ENCODE assay signal across 18 cellular contexts in genomic region chr16:2447920-2448583, GRCh38. TPM values are rescaled to one million over a fixed set of nuclear protein-coding genes. Genes with fewer than 3 reads are reported as not detected.
DNase-seq lines count a peak whose midpoint lies in the region; ATAC-seq, FAIRE-seq and TF ChIP-seq lines count a peak whose summit lies in the region.
"Had no signal": no experiment of that assay in that cellular context is flagged by ENCODE, and none has a peak within 500 bp of the region (broad histone marks: within the 10 kb centered on the region; RNA-seq: fewer than 3 reads in every experiment).

No MANE protein-coding gene starts in this region.

- H3K9me3 ChIP-seq in K562 (replicated peaks; ENCODE audit: control insufficient read depth, insufficient read depth, low read depth, low read length), result no peaks in the 10 kb centered on the region
- H3K9me3 ChIP-seq: BE2C, SK-N-SH had no signal

- H3K4me3 Mint-ChIP-seq in HFFc6 (no peak overlapping the region), type B pancreatic cell (no peak overlapping the region)
- H3K4me3 Mint-ChIP-seq: CD8-positive, alpha-beta T cell; IgD-negative memory B cell had no signal

- no peak for ATAC-seq in K562
- ATAC-seq in HG02678 (IDR thresholded peaks at IDR 0.05; ENCODE audit: unreplicated experiment), result no peak
- ATAC-seq: CD8-positive, alpha-beta T cell; Right ventricle myocardium inferior had no signal

- POLR2A ChIA-PET in K562 (lab: Yijun Ruan, JAX), result interaction anchor here (0.8 to 1.6 kb wide), 3 partner anchors 8 to 12 kb away, joined by 3 to 5 read pairs (median 3); partner anchors contain the start of gene TEDC2

- H3K4me1 ChIP-seq in K562 (replicated peaks in 1 of 2; ENCODE audit: control insufficient read depth in 2 of 2, insufficient read depth in 2 of 2, low read length in 2 of 2), result peaks cover 0 to 12% of the 10 kb centered on the region in 2 experiments; a peak in 2 of 5 replicates
- H3K4me1 ChIP-seq: BE2C had no signal

- H4K20me1 ChIP-seq in K562 (replicated peaks; ENCODE audit: control insufficient read depth, insufficient read depth, low read length), result no peaks in the 10 kb centered on the region

- H3K27ac Mint-ChIP-seq in HFFc6 (peak overlapping the region; percentile 55), type B pancreatic cell (no peak overlapping the region)
- H3K27ac Mint-ChIP-seq: CD8-positive, alpha-beta T cell; IgD-negative memory B cell had no signal

- H3K9me3 Mint-ChIP-seq in HFFc6, result no peaks in the 10 kb centered on the region
- no peaks in the 10 kb centered on the region for H3K9me3 Mint-ChIP-seq in type B pancreatic cell
- H3K9me3 Mint-ChIP-seq: CD8-positive, alpha-beta T cell had no signal

- peak; percentile 29 for DNase-seq in AG10803 (ENCODE audit: low read depth)
- DNase-seq in HFFc6, result peak; percentile 54
- no peak for DNase-seq in K562 (ENCODE audit: extremely low read depth in 1 of 4, low spot score in 3 of 4)
- peak; percentile 23 for DNase-seq in kidney tubule cell (ENCODE audit: low spot score)
- DNase-seq in stimulated activated CD4-positive, alpha-beta T cell treated with anti-CD3 and anti-CD28 coated beads, Interleukin-1b, Interleukin-23, amount 100 ng/mL, for 48 hours, result no peak
- DNase-seq in type B pancreatic cell (ENCODE audit: extremely low spot score, unreplicated experiment), result no peak
- DNase-seq in SW480 (ENCODE audit: low spot score), result no peak
- DNase-seq: BE2C, DND-41, NCI-H1436, NCI-H2081 treated with DMSO at 0.1 percent for 48 hours, NCI-H524, SK-N-SH had no signal

- intact Hi-C loops in K562 (cut with micrococcal nuclease), result no loop called here

- 86% methylated on average over 11 of the region's 11 CpGs for WGBS in K562 (ENCODE audit: insufficient coverage, low coverage, missing lambda C conversion rate)

- CTCF ChIA-PET in K562 (lab: Yijun Ruan, JAX; ENCODE audit: low intra/inter-chr PET ratio), result no interaction called here

- H3K4me1 Mint-ChIP-seq in HFFc6 (ENCODE audit: low read depth), result peaks cover 9% of the 10 kb centered on the region
- H3K4me1 Mint-ChIP-seq in type B pancreatic cell (ENCODE audit: unreplicated experiment), result no peaks in the 10 kb centered on the region

- H3K27me3 Mint-ChIP-seq in HFFc6 (ENCODE audit: insufficient read depth), result peaks cover 4% of the 10 kb centered on the region; the same call in 1 of the 2 replicates
- H3K27me3 Mint-ChIP-seq in type B pancreatic cell, result no peaks in the 10 kb centered on the region
- H3K27me3 Mint-ChIP-seq: IgD-negative memory B cell had no signal

- H3K4me2 ChIP-seq in K562 (ENCODE audit: insufficient read depth, low read length), result no peak overlapping the region
- H3K4me2 ChIP-seq: SK-N-SH had no signal

- no peak overlapping the region for H2AFZ ChIP-seq in K562 (ENCODE audit: low read depth, low read length)

- H3K36me3 ChIP-seq in K562 (ENCODE audit: control insufficient read depth, insufficient read depth, low read length), result peaks cover 87% of the 10 kb centered on the region; the same call in 2 of the 3 replicates

- no peaks in the 10 kb centered on the region for H3K79me2 ChIP-seq in K562 (ENCODE audit: control insufficient read depth, insufficient read depth, low read length)

- no TSS peak for BruUV-seq in K562 (replicated peaks; lab: Mats Ljungman, UMichigan)

- H3K27me3 ChIP-seq in K562 (ENCODE audit: control insufficient read depth in 2 of 2, insufficient read depth in 2 of 2, low read length in 2 of 2), result no peaks in the 10 kb centered on the region; a peak in 1 of 5 replicates
- H3K27me3 ChIP-seq: BE2C had no signal

- H3K4me3 ChIP-seq in AG10803 (ENCODE audit: low read length), result no peak overlapping the region
- H3K4me3 ChIP-seq in K562, result no peak overlapping the region

- in situ Hi-C loops in K562 (cut with MboI), result no loop called here

- TF ChIP-seq POLR2A in K562 (conservative IDR thresholded peaks at IDR 0.05), result no peak

- TF ChIP-seq CTCF in AG10803 (conservative IDR thresholded peaks at IDR 0.05; ENCODE audit: low read length) (no peak), HFFc6 (IDR thresholded peaks at IDR 0.05) (no peak), K562 (IDR thresholded peaks at IDR 0.05 in 2 of 3, conservative IDR thresholded peaks at IDR 0.05 in 1 of 3; ENCODE audit: insufficient read depth in 2 of 3, low read depth in 1 of 3, low read length in 3 of 3) (no peak), type B pancreatic cell (conservative IDR thresholded peaks at IDR 0.05) (no peak)

- no peak for TF ChIP-seq EP300 in K562 (IDR thresholded peaks at IDR 0.05; ENCODE audit: low read length)

- H3K36me3 Mint-ChIP-seq in HFFc6 (ENCODE audit: low read depth) (peaks cover 17% of the 10 kb centered on the region; the same call in 1 of the 2 replicates), type B pancreatic cell (peaks cover 16% of the 10 kb centered on the region)

- H3K9ac ChIP-seq in K562 (ENCODE audit: insufficient read depth in 1 of 2, low read depth in 2 of 2, low read length in 2 of 2), result no peak overlapping the region
- H3K9ac ChIP-seq: SK-N-SH had no signal

- no peak overlapping the region for H3K27ac ChIP-seq in K562 (ENCODE audit: extremely low read depth, low read depth, low read length)

- FAIRE-seq in K562 (lab: Jason Lieb, UNC), result no peak

- no peak for TF ChIP-seq RAD21 in K562 (CRISPR knock-in tag; conservative IDR thresholded peaks at IDR 0.05 in 1 of 2, IDR thresholded peaks at IDR 0.05 in 1 of 2)

- no peaks in the 10 kb centered on the region for H3K9me1 ChIP-seq in K562 (ENCODE audit: control insufficient read depth, insufficient read depth, low read length)

RNA-seq across cellular contexts. Expression of gene TEDC2, which starts 11.9 kb away (rescaled TPM):
- 1 to 10 TPM; 3.6 to 8.3 (median 8.0) TPM for total RNA-seq in HFFc6 (2021; fragmentation: NEBNext Ultra II Directional; extraction: Animal tissue kit (Norgen Biotek cat#: 25700))
- total RNA-seq in K562 (2011; cell fraction: chromatin; rRNA removed; ENCODE audit: low replicate concordance), result 28.4 and 114 TPM in 2 replicates
- 102 and 124 TPM in 2 replicates for total RNA-seq in K562 (2011; cell fraction: nucleolus; rRNA removed)
- 40.8 and 51.4 TPM in 2 replicates for total RNA-seq in K562 (2011; cell fraction: nucleoplasm; rRNA removed)
- total RNA-seq in K562 (2014; rRNA removed), result 50.2 and 66.0 TPM in 2 replicates
- 6.4 and 11.6 TPM in 2 replicates for total RNA-seq in K562 (2014; rRNA removed; fragmentation: Illumina TruSeq; extraction: Trizol)
- total RNA-seq in K562 (2015; rRNA removed; fragmentation: Illumina TruSeq; extraction: Trizol), result 25.8 and 28.4 TPM in 2 replicates
- total RNA-seq in K562 (2021), result 43.0 and 46.1 TPM in 2 replicates
- polyA plus RNA-seq in K562 (2011; rRNA removed), result 11.5 and 19.7 TPM in 2 replicates
- polyA plus RNA-seq in K562 (2011; cell fraction: cytosol; rRNA removed), result 12.4 and 30.6 TPM in 2 replicates
- 115 and 152 TPM in 2 replicates for polyA plus RNA-seq in K562 (2011; cell fraction: nucleus; rRNA removed)
- 25.5 and 36.0 TPM in 2 replicates for polyA plus RNA-seq in K562 (2012)
- polyA plus RNA-seq in K562 (2014; fragmentation: Illumina TruSeq; extraction: Trizol), result 17.6 and 21.1 TPM in 2 replicates
- 1 to 10 TPM in 1 of 2 experiments, under 1 TPM in 1; 0.75 to 2.2 TPM for polyA plus RNA-seq in K562 (2014; fragmentation: Nextera tagmentation; extraction: Ambion mirVana)
- polyA plus RNA-seq in K562 (2014; rRNA removed), result 46.1 and 57.0 TPM in 2 replicates
- polyA minus RNA-seq in K562 (2011; rRNA and poly(A)+ RNA removed), result 3.6 and 6.3 TPM in 2 replicates
- polyA minus RNA-seq in K562 (2011; cell fraction: cytosol; rRNA and poly(A)+ RNA removed), result 5.9 and 8.8 TPM in 2 replicates
- polyA minus RNA-seq in K562 (2011; cell fraction: nucleus; rRNA and poly(A)+ RNA removed), result 44.7 and 53.2 TPM in 2 replicates
- 10.5 and 31.6 TPM in 2 replicates for total RNA-seq in type B pancreatic cell (ENCODE audit: low replicate concordance)

RNA-seq across cellular contexts. Expression of gene CCNF, which starts 18.8 kb away (rescaled TPM):
- 10 to 100 TPM; 10.9 to 22.3 (median 19.8) TPM for total RNA-seq in HFFc6 (2021; fragmentation: NEBNext Ultra II Directional; extraction: Animal tissue kit (Norgen Biotek cat#: 25700))
- 85.7 and 196 TPM in 2 replicates for total RNA-seq in K562 (2011; cell fraction: chromatin; rRNA removed; ENCODE audit: low replicate concordance)
- total RNA-seq in K562 (2011; cell fraction: nucleolus; rRNA removed), result 118 and 124 TPM in 2 replicates
- 119 and 147 TPM in 2 replicates for total RNA-seq in K562 (2011; cell fraction: nucleoplasm; rRNA removed)
- total RNA-seq in K562 (2014; rRNA removed) (46.2 and 66.4 TPM in 2 replicates), K562 (2014; rRNA removed; fragmentation: Illumina TruSeq; extraction: Trizol) (26.2 and 29.5 TPM in 2 replicates), K562 (2015; rRNA removed; fragmentation: Illumina TruSeq; extraction: Trizol) (34.2 and 36.9 TPM in 2 replicates), K562 (2021) (62.9 and 70.1 TPM in 2 replicates), type B pancreatic cell (ENCODE audit: low replicate concordance) (15.5 and 36.0 TPM in 2 replicates)
- polyA plus RNA-seq in K562 (2011; rRNA removed) (18.5 and 18.8 TPM in 2 replicates), K562 (2014; fragmentation: Illumina TruSeq; extraction: Trizol) (30.8 and 43.5 TPM in 2 replicates), K562 (2014; fragmentation: Nextera tagmentation; extraction: Ambion mirVana) (1 to 10 TPM; 4.1 to 5.4 TPM), K562 (2014; rRNA removed) (24.6 and 28.5 TPM in 2 replicates)
- polyA plus RNA-seq in K562 (2011; cell fraction: cytosol; rRNA removed), result 23.2 and 35.3 TPM in 2 replicates
- polyA plus RNA-seq in K562 (2011; cell fraction: nucleus; rRNA removed), result 34.8 and 58.2 TPM in 2 replicates
- 35.0 and 35.7 TPM in 2 replicates for polyA plus RNA-seq in K562 (2012)
- 39.0 and 67.5 TPM in 2 replicates for polyA minus RNA-seq in K562 (2011; rRNA and poly(A)+ RNA removed)
- 65.5 and 70.9 TPM in 2 replicates for polyA minus RNA-seq in K562 (2011; cell fraction: cytosol; rRNA and poly(A)+ RNA removed)
- polyA minus RNA-seq in K562 (2011; cell fraction: nucleus; rRNA and poly(A)+ RNA removed), result 35.1 and 42.3 TPM in 2 replicates

RNA-seq across cellular contexts. Expression of gene NTN3, which starts 23.0 kb away (rescaled TPM):
- total RNA-seq in HFFc6 (2021; fragmentation: NEBNext Ultra II Directional; extraction: Animal tissue kit (Norgen Biotek cat#: 25700)), result under 1 TPM; 0.22 to 0.47 (median 0.33) TPM
- total RNA-seq in K562 (2011; cell fraction: chromatin; rRNA removed; ENCODE audit: low replicate concordance), result 0.42 TPM in 1 of 2 replicates, not detected in the other
- 0.13 and 0.17 TPM in 2 replicates for total RNA-seq in K562 (2011; cell fraction: nucleolus; rRNA removed)
- total RNA-seq in K562 (2011; cell fraction: nucleoplasm; rRNA removed), result not detected in 2 replicates
- total RNA-seq in K562 (2014; rRNA removed) (not detected in 2 replicates), K562 (2014; rRNA removed; fragmentation: Illumina TruSeq; extraction: Trizol) (not detected in 2 replicates), K562 (2015; rRNA removed; fragmentation: Illumina TruSeq; extraction: Trizol) (not detected in 2 replicates), K562 (2021) (not detected in 2 replicates), type B pancreatic cell (ENCODE audit: low replicate concordance) (1.2 and 4.5 TPM in 2 replicates)
- polyA plus RNA-seq in K562 (2011; rRNA removed) (not detected in 2 replicates), K562 (2014; fragmentation: Illumina TruSeq; extraction: Trizol) (not detected in 2 replicates), K562 (2014; fragmentation: Nextera tagmentation; extraction: Ambion mirVana) (not detected), K562 (2014; rRNA removed) (not detected in 2 replicates)
- polyA plus RNA-seq in K562 (2011; cell fraction: cytosol; rRNA removed), result not detected in 2 replicates
- not detected in 2 replicates for polyA plus RNA-seq in K562 (2011; cell fraction: nucleus; rRNA removed)
- polyA plus RNA-seq in K562 (2012), result 0.07 and 0.08 TPM in 2 replicates
- polyA minus RNA-seq in K562 (2011; rRNA and poly(A)+ RNA removed), result not detected in 2 replicates
- polyA minus RNA-seq in K562 (2011; cell fraction: cytosol; rRNA and poly(A)+ RNA removed), result not detected in 2 replicates
- not detected in 2 replicates for polyA minus RNA-seq in K562 (2011; cell fraction: nucleus; rRNA and poly(A)+ RNA removed)
- total RNA-seq: CD8-positive, alpha-beta T cell; HT-29 had no signal
- polyA plus RNA-seq: IgD-negative memory B cell had no signal

RNA-seq across cellular contexts. Expression of gene TBC1D24, which starts 26.9 kb away (rescaled TPM):
- total RNA-seq in HFFc6 (2021; fragmentation: NEBNext Ultra II Directional; extraction: Animal tissue kit (Norgen Biotek cat#: 25700)), result 10 to 100 TPM; 15.8 to 30.3 (median 19.0) TPM
- 29.2 and 69.3 TPM in 2 replicates for total RNA-seq in K562 (2011; cell fraction: chromatin; rRNA removed; ENCODE audit: low replicate concordance)
- 36.9 and 38.2 TPM in 2 replicates for total RNA-seq in K562 (2011; cell fraction: nucleolus; rRNA removed)
- 27.0 and 36.9 TPM in 2 replicates for total RNA-seq in K562 (2011; cell fraction: nucleoplasm; rRNA removed)
- total RNA-seq in K562 (2014; rRNA removed) (7.2 and 13.4 TPM in 2 replicates), K562 (2014; rRNA removed; fragmentation: Illumina TruSeq; extraction: Trizol) (4.2 and 4.9 TPM in 2 replicates), K562 (2015; rRNA removed; fragmentation: Illumina TruSeq; extraction: Trizol) (9.1 and 11.2 TPM in 2 replicates), K562 (2021) (22.6 and 24.3 TPM in 2 replicates), type B pancreatic cell (ENCODE audit: low replicate concordance) (15.6 and 22.1 TPM in 2 replicates)
- polyA plus RNA-seq in K562 (2011; rRNA removed) (5.7 and 9.4 TPM in 2 replicates), K562 (2014; fragmentation: Illumina TruSeq; extraction: Trizol) (7.2 and 9.4 TPM in 2 replicates), K562 (2014; fragmentation: Nextera tagmentation; extraction: Ambion mirVana) (1 to 10 TPM; 1.7 to 4.2 TPM), K562 (2014; rRNA removed) (8.3 and 9.3 TPM in 2 replicates)
- 7.1 and 12.3 TPM in 2 replicates for polyA plus RNA-seq in K562 (2011; cell fraction: cytosol; rRNA removed)
- polyA plus RNA-seq in K562 (2011; cell fraction: nucleus; rRNA removed), result 22.9 and 34.2 TPM in 2 replicates
- 8.5 and 9.1 TPM in 2 replicates for polyA plus RNA-seq in K562 (2012)
- polyA minus RNA-seq in K562 (2011; rRNA and poly(A)+ RNA removed), result 6.5 and 9.7 TPM in 2 replicates
- 13.1 and 14.3 TPM in 2 replicates for polyA minus RNA-seq in K562 (2011; cell fraction: cytosol; rRNA and poly(A)+ RNA removed)
- polyA minus RNA-seq in K562 (2011; cell fraction: nucleus; rRNA and poly(A)+ RNA removed), result 12.5 and 15.3 TPM in 2 replicates

Comparison
In these comparisons a context has a peak if more than half of its experiments do, and no peak if none do; other contexts are left out.
1. DNase-seq: peak in AG10803 (single experiment), HFFc6 (single experiment) and kidney tubule cell (single experiment); none in K562 (0 of 4), stimulated activated CD4-positive, alpha-beta T cell treated with anti-CD3 and anti-CD28 coated beads, Interleukin-1b, Interleukin-23, amount 100 ng/mL, for 48 hours (single experiment), type B pancreatic cell (single experiment) and SW480 (single experiment).